1 cellular context compared by ENCODE assay signal in the genomic region with DNA sequence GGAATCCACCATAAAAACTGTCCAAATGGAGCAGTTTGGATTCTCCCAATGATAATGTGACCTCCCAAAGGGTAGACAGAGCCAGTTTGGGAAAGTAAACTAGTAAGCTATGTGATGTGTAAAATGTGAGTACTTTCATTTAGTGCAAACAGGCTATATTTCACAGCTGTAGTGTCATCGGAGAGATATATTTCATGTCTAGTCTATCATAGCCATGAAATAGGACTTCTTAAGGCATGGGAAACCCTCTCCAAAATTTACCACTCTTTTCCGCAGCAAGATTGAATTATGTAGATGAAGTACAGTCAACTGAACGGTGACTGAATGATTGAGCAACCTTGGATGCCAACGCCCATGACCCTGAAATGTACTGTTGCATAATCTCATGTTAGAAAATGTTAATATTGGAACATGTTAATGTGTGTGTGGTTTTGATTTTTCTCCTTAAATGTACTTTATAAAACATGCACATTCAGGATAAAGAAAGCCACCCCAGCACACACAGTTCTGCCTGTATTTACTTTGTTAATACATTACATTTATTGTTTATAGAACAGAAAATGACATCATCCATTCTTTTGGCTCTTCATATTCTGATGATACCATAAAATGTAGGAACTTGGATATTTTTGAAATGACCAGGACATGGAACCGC.
A peak's percentile ranks its signal among the peaks of the same experiment; 100 is the strongest.
TF ChIP-seq lines count a peak whose summit lies in the region.

No MANE protein-coding gene starts in this region.

TF ChIP-seq in HepG2, 621 proteins besides CTCF, POLR2A, EP300 and RAD21 (continued from another document):
- TF ChIP-seq NFE2L2 (IDR thresholded peaks at IDR 0.05; ENCODE audit: low read length): no peak
- no peak for TF ChIP-seq RFX3 (CRISPR knock-in tag; IDR thresholded peaks at IDR 0.05)
- TF ChIP-seq MED1 (CRISPR knock-in tag; IDR thresholded peaks at IDR 0.05): peak; percentile 54; the same call in 1 of the 2 replicates
- peak; percentile 66; the same call in 1 of the 2 replicates for TF ChIP-seq SALL1 (CRISPR knock-in tag; IDR thresholded peaks at IDR 0.05)
- no peak for TF ChIP-seq CBX1 (IDR thresholded peaks at IDR 0.05; ENCODE audit: low read depth)
- TF ChIP-seq, protein P1, sequence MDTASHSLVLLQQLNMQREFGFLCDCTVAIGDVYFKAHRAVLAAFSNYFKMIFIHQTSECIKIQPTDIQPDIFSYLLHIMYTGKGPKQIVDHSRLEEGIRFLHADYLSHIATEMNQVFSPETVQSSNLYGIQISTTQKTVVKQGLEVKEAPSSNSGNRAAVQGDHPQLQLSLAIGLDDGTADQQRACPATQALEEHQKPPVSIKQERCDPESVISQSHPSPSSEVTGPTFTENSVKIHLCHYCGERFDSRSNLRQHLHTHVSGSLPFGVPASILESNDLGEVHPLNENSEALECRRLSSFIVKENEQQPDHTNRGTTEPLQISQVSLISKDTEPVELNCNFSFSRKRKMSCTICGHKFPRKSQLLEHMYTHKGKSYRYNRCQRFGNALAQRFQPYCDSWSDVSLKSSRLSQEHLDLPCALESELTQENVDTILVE (CRISPR knock-in tag; IDR thresholded peaks at IDR 0.05): 0 out of 2 replicates have a peak, but pooled peaks have one; percentile 17
- TF ChIP-seq ZKSCAN5 (CRISPR knock-in tag; IDR thresholded peaks at IDR 0.05): no peak
- TF ChIP-seq BCL6 (CRISPR knock-in tag; IDR thresholded peaks at IDR 0.05): peak; percentile 75
- TF ChIP-seq TARDBP (CRISPR knock-in tag; IDR thresholded peaks at IDR 0.05): peak; percentile 19; the same call in 1 of the 2 replicates
- no peak for TF ChIP-seq FOXP1 (IDR thresholded peaks at IDR 0.05)
- TF ChIP-seq FOXP1 (CRISPR knock-in tag; IDR thresholded peaks at IDR 0.05): no peak
- no peak for TF ChIP-seq THAP11 (CRISPR knock-in tag; IDR thresholded peaks at IDR 0.05)
- TF ChIP-seq HNRNPUL1 (IDR thresholded peaks at IDR 0.05; ENCODE audit: low read depth, low read length): no peak
- TF ChIP-seq IRF2 (CRISPR knock-in tag; IDR thresholded peaks at IDR 0.05): no peak
- no peak for TF ChIP-seq SKI (IDR thresholded peaks at IDR 0.05; ENCODE audit: partially characterized antibody)
- TF ChIP-seq NR2F6 (IDR thresholded peaks at IDR 0.05): no peak
- peak; percentile 78 for TF ChIP-seq NR2F6 (CRISPR knock-in tag; IDR thresholded peaks at IDR 0.05)
- no peak for TF ChIP-seq TSC22D2 (CRISPR knock-in tag; IDR thresholded peaks at IDR 0.05; ENCODE audit: borderline replicate concordance)
- TF ChIP-seq, protein P2, sequence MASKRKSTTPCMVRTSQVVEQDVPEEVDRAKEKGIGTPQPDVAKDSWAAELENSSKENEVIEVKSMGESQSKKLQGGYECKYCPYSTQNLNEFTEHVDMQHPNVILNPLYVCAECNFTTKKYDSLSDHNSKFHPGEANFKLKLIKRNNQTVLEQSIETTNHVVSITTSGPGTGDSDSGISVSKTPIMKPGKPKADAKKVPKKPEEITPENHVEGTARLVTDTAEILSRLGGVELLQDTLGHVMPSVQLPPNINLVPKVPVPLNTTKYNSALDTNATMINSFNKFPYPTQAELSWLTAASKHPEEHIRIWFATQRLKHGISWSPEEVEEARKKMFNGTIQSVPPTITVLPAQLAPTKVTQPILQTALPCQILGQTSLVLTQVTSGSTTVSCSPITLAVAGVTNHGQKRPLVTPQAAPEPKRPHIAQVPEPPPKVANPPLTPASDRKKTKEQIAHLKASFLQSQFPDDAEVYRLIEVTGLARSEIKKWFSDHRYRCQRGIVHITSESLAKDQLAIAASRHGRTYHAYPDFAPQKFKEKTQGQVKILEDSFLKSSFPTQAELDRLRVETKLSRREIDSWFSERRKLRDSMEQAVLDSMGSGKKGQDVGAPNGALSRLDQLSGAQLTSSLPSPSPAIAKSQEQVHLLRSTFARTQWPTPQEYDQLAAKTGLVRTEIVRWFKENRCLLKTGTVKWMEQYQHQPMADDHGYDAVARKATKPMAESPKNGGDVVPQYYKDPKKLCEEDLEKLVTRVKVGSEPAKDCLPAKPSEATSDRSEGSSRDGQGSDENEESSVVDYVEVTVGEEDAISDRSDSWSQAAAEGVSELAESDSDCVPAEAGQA (IDR thresholded peaks at IDR 0.05; ENCODE audit: low read depth): no peak
- TF ChIP-seq, protein P2 (CRISPR knock-in tag; IDR thresholded peaks at IDR 0.05; ENCODE audit: borderline replicate concordance): no peak
- TF ChIP-seq ZMYM3 (CRISPR knock-in tag; IDR thresholded peaks at IDR 0.05): no peak
- TF ChIP-seq RNF2 (conservative IDR thresholded peaks at IDR 0.05; ENCODE audit: low read depth): no peak
- TF ChIP-seq ZNF430 (CRISPR knock-in tag; IDR thresholded peaks at IDR 0.05): no peak
- TF ChIP-seq ZFYVE20 (CRISPR knock-in tag; IDR thresholded peaks at IDR 0.05; ENCODE audit: borderline replicate concordance, low read depth): no peak
- TF ChIP-seq, protein P3, sequence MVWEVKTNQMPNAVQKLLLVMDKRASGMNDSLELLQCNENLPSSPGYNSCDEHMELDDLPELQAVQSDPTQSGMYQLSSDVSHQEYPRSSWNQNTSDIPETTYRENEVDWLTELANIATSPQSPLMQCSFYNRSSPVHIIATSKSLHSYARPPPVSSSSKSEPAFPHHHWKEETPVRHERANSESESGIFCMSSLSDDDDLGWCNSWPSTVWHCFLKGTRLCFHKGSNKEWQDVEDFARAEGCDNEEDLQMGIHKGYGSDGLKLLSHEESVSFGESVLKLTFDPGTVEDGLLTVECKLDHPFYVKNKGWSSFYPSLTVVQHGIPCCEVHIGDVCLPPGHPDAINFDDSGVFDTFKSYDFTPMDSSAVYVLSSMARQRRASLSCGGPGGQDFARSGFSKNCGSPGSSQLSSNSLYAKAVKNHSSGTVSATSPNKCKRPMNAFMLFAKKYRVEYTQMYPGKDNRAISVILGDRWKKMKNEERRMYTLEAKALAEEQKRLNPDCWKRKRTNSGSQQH (CRISPR knock-in tag; IDR thresholded peaks at IDR 0.05; ENCODE audit: low read depth): no peak
- no peak for TF ChIP-seq MED13 (CRISPR knock-in tag; IDR thresholded peaks at IDR 0.05)
- TF ChIP-seq CEBPG (CRISPR knock-in tag; IDR thresholded peaks at IDR 0.05): peak; percentile 94
- TF ChIP-seq NR2F1 (CRISPR knock-in tag; IDR thresholded peaks at IDR 0.05): peak; percentile 31 to 64; a peak in 2 of 4 replicates
- TF ChIP-seq SOX13 (IDR thresholded peaks at IDR 0.05): no peak
- peak in 1 of 2 experiments; percentile 77; a peak in 2 of 4 replicates for TF ChIP-seq SOX13 (CRISPR knock-in tag; conservative IDR thresholded peaks at IDR 0.05 in 1 of 2, IDR thresholded peaks at IDR 0.05 in 1 of 2)
- TF ChIP-seq, protein P4, sequence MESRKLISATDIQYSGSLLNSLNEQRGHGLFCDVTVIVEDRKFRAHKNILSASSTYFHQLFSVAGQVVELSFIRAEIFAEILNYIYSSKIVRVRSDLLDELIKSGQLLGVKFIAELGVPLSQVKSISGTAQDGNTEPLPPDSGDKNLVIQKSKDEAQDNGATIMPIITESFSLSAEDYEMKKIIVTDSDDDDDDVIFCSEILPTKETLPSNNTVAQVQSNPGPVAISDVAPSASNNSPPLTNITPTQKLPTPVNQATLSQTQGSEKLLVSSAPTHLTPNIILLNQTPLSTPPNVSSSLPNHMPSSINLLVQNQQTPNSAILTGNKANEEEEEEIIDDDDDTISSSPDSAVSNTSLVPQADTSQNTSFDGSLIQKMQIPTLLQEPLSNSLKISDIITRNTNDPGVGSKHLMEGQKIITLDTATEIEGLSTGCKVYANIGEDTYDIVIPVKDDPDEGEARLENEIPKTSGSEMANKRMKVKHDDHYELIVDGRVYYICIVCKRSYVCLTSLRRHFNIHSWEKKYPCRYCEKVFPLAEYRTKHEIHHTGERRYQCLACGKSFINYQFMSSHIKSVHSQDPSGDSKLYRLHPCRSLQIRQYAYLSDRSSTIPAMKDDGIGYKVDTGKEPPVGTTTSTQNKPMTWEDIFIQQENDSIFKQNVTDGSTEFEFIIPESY (CRISPR knock-in tag; IDR thresholded peaks at IDR 0.05): 0 out of 2 replicates have a peak, but pooled peaks have one; percentile 18
- TF ChIP-seq SMAD3 (CRISPR knock-in tag; IDR thresholded peaks at IDR 0.05): 0 out of 2 replicates have a peak, but pooled peaks have one; percentile 24
- no peak for TF ChIP-seq CBX5 (CRISPR knock-in tag; IDR thresholded peaks at IDR 0.05; ENCODE audit: borderline replicate concordance)
- TF ChIP-seq HMG20A (CRISPR knock-in tag; IDR thresholded peaks at IDR 0.05; ENCODE audit: borderline replicate concordance): peak; percentile 86; the same call in 1 of the 2 replicates
